ENCODE assay signal across 1 cellular context in genomic region chr22:38031491-38031890, GRCh38.
TF ChIP-seq lines count a peak whose summit lies in the region.

No MANE protein-coding gene starts in this region.

TF ChIP-seq in H1, 55 proteins besides CTCF, POLR2A, EP300 and RAD21:
- TF ChIP-seq MAFK (IDR thresholded peaks at IDR 0.05; ENCODE audit: low read depth, low read length) = no peak
- no peak for TF ChIP-seq SP2 (IDR thresholded peaks at IDR 0.05; ENCODE audit: low read length)
- no peak for TF ChIP-seq CHD7 (IDR thresholded peaks at IDR 0.05; ENCODE audit: insufficient replicate concordance, low read length)
- no peak for TF ChIP-seq MAX (IDR thresholded peaks at IDR 0.05)
- no peak for TF ChIP-seq EZH2 (IDR thresholded peaks at IDR 0.05; ENCODE audit: low read depth, low read length, severe bottlenecking)
- TF ChIP-seq TEAD4 (IDR thresholded peaks at IDR 0.05; ENCODE audit: low read depth, low read length) = no peak
- TF ChIP-seq SUZ12 (IDR thresholded peaks at IDR 0.05; ENCODE audit: low read length) = no peak
- TF ChIP-seq NANOG (IDR thresholded peaks at IDR 0.05; ENCODE audit: insufficient read depth, low read depth, low read length, poor library complexity, severe bottlenecking) = no peak
- TF ChIP-seq RNF2 (IDR thresholded peaks at IDR 0.05; ENCODE audit: borderline replicate concordance, low read depth, low read length, missing control alignments, poor library complexity, severe bottlenecking) = no peak
- no peak for TF ChIP-seq GABPA (IDR thresholded peaks at IDR 0.05; ENCODE audit: borderline replicate concordance, insufficient read depth, low read length)
- no peak for TF ChIP-seq KDM1A (IDR thresholded peaks at IDR 0.05; ENCODE audit: borderline replicate concordance, low read length)
- TF ChIP-seq ZNF274 (IDR thresholded peaks at IDR 0.05; ENCODE audit: borderline replicate concordance, extremely low read depth, low read length) = no peak
- no peak for TF ChIP-seq BRCA1 (IDR thresholded peaks at IDR 0.05; ENCODE audit: low read depth, low read length)
- TF ChIP-seq HDAC2 (IDR thresholded peaks at IDR 0.05; ENCODE audit: borderline replicate concordance in 1 of 2, low read depth in 2 of 2, low read length in 2 of 2) = no peak
